ENCODE assay signal across 12 cellular contexts in the genomic region with DNA sequence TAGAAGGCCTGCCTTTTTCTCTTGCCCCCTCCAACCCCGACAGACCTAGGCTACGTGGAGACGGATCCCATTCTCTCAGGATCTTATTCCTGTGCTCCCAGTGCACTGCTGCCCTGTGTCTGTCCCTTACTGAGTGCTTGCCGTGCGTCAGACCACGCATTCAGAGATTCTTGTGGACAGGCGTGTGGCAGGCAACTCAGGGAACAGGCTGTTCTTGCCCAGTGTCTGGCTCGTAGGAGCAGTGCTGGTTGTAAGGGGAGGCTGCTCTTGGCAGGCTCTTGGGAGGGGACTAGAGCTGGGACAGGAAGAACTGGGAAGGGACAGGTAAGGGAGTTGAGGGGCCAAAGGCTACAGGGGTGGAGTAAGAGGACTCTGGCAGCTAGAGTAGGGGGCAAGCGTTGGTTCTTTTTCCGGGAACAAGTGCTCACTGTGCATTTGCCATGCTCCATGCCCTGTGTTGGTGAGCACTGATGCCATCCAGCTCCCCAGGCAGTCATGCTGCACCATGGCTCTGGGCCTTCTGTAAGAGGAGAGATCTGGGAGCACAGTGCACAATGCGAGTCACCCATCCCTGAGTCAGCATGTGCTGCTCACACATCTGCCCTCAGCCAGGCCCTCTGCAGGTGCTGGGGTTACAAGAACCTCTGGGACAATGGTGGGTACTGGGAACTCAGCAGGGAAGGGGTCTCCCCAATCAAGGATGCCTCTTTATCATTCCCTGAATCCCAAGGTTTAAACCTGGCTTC.
DNase-seq lines count a peak whose midpoint lies in the region; ATAC-seq and TF ChIP-seq lines count a peak whose summit lies in the region.
"Had no signal": no experiment of that assay in that cellular context is flagged by ENCODE, and none has a peak within 500 bp of the region (broad histone marks: within the 10 kb centered on the region; RNA-seq: fewer than 3 reads in every experiment).

No MANE protein-coding gene starts in this region.

- H3K4me3 Mint-ChIP-seq in activated naive CD8-positive, alpha-beta T cell treated with anti-CD3 and anti-CD28 coated beads, Interleukin-2, amount 50 U/mL, for 24 hours = no peak overlapping the region
- no peak overlapping the region for H3K4me3 Mint-ChIP-seq in activated naive CD8-positive, alpha-beta T cell treated with anti-CD3 and anti-CD28 coated beads for 36 hours
- H3K4me3 Mint-ChIP-seq: activated T-cell treated with anti-CD3 and anti-CD28 coated beads, Interleukin-2, amount 50 U/mL, for 4 hours had no signal

- H3K4me1 Mint-ChIP-seq in activated naive CD8-positive, alpha-beta T cell treated with anti-CD3 and anti-CD28 coated beads, Interleukin-2, amount 50 U/mL, for 24 hours = peaks cover 11% of the 10 kb centered on the region
- H3K4me1 Mint-ChIP-seq in activated naive CD8-positive, alpha-beta T cell treated with anti-CD3 and anti-CD28 coated beads for 36 hours = peaks cover 8% of the 10 kb centered on the region

- H3K27ac ChIP-seq in RWPE1 (peak overlapping the region; percentile 6; the same call in 1 of the 2 replicates), foreskin keratinocyte (no peak overlapping the region)
- H3K27ac ChIP-seq: uterus had no signal

- no peaks in the 10 kb centered on the region for H3K9me3 Mint-ChIP-seq in activated naive CD8-positive, alpha-beta T cell treated with anti-CD3 and anti-CD28 coated beads, Interleukin-2, amount 50 U/mL, for 24 hours
- no peaks in the 10 kb centered on the region for H3K9me3 Mint-ChIP-seq in activated naive CD8-positive, alpha-beta T cell treated with anti-CD3 and anti-CD28 coated beads for 36 hours
- H3K9me3 Mint-ChIP-seq: activated T-cell treated with anti-CD3 and anti-CD28 coated beads, Interleukin-2, amount 50 U/mL, for 4 hours had no signal

- peaks cover 16% of the 10 kb centered on the region for H3K36me3 Mint-ChIP-seq in activated naive CD8-positive, alpha-beta T cell treated with anti-CD3 and anti-CD28 coated beads, Interleukin-2, amount 50 U/mL, for 24 hours (ENCODE audit: low read depth)
- peaks cover 11% of the 10 kb centered on the region for H3K36me3 Mint-ChIP-seq in activated naive CD8-positive, alpha-beta T cell treated with anti-CD3 and anti-CD28 coated beads for 36 hours

- no peaks in the 10 kb centered on the region for H3K27me3 Mint-ChIP-seq in activated naive CD8-positive, alpha-beta T cell treated with anti-CD3 and anti-CD28 coated beads, Interleukin-2, amount 50 U/mL, for 24 hours
- no peaks in the 10 kb centered on the region for H3K27me3 Mint-ChIP-seq in activated naive CD8-positive, alpha-beta T cell treated with anti-CD3 and anti-CD28 coated beads for 36 hours

- no peak overlapping the region for H3K27ac Mint-ChIP-seq in activated naive CD8-positive, alpha-beta T cell treated with anti-CD3 and anti-CD28 coated beads, Interleukin-2, amount 50 U/mL, for 24 hours
- H3K27ac Mint-ChIP-seq in activated naive CD8-positive, alpha-beta T cell treated with anti-CD3 and anti-CD28 coated beads for 36 hours = no peak overlapping the region

- POLR2A ChIA-PET in RWPE1 (lab: Yijun Ruan, JAX; ENCODE audit: low non-redundant PET) = no interaction called here

- peak; percentile 80 for ATAC-seq in activated naive CD8-positive, alpha-beta T cell treated with anti-CD3 and anti-CD28 coated beads, Interleukin-2, amount 50 U/mL, for 24 hours
- peak; percentile 91 for ATAC-seq in foreskin keratinocyte

- CTCF ChIA-PET in RWPE1 (lab: Yijun Ruan, JAX) = no interaction called here

- DNase-seq in activated naive CD8-positive, alpha-beta T cell treated with anti-CD3 and anti-CD28 coated beads, Interleukin-2, amount 50 U/mL, for 24 hours = peak; percentile 6
- no peak for DNase-seq in activated naive CD8-positive, alpha-beta T cell treated with anti-CD3 and anti-CD28 coated beads for 36 hours
- DNase-seq in RWPE1 (ENCODE audit: low spot score) = peak; percentile 2
- peak; percentile 12 to 39 for DNase-seq in foreskin keratinocyte
- peak; percentile 16 for DNase-seq in stromal cell of bone marrow (ENCODE audit: low read depth)
- no peak for DNase-seq in SHP77 treated with DMSO at 0.1 percent for 48 hours (lab: John Stamatoyannopoulos, UW)
- no peak for DNase-seq in NCI-H1930 (lab: John Stamatoyannopoulos, UW)
- no peak for DNase-seq in NCI-H510A treated with DMSO at 0.1 percent for 48 hours (lab: John Stamatoyannopoulos, UW)
- DNase-seq: activated T-cell treated with anti-CD3 and anti-CD28 coated beads, Interleukin-2, amount 50 U/mL, for 4 hours; AML-193; MV-4-11; uterus had no signal

- TF ChIP-seq CTCF in RWPE1 (conservative IDR thresholded peaks at IDR 0.05; ENCODE audit: low read depth) (no peak), foreskin keratinocyte (conservative IDR thresholded peaks at IDR 0.05) (peak; percentile 20)

- no peaks in the 10 kb centered on the region for H3K4me1 ChIP-seq in foreskin keratinocyte
- H3K4me1 ChIP-seq: uterus had no signal

- no peaks in the 10 kb centered on the region for H3K27me3 ChIP-seq in foreskin keratinocyte
- H3K27me3 ChIP-seq: uterus had no signal

Comparison
In these comparisons a context has a peak if more than half of its experiments do, and no peak if none do; other contexts are left out.
1. DNase-seq: peak in activated naive CD8-positive, alpha-beta T cell treated with anti-CD3 and anti-CD28 coated beads, Interleukin-2, amount 50 U/mL, for 24 hours (single experiment), RWPE1 (single experiment), foreskin keratinocyte (2 of 2) and stromal cell of bone marrow (single experiment); none in activated naive CD8-positive, alpha-beta T cell treated with anti-CD3 and anti-CD28 coated beads for 36 hours (single experiment), SHP77 treated with DMSO at 0.1 percent for 48 hours (single experiment), NCI-H1930 (0 of 2) and NCI-H510A treated with DMSO at 0.1 percent for 48 hours (single experiment).